Comparison of ENCODE assay signal across 9 cellular contexts in the genomic region with DNA sequence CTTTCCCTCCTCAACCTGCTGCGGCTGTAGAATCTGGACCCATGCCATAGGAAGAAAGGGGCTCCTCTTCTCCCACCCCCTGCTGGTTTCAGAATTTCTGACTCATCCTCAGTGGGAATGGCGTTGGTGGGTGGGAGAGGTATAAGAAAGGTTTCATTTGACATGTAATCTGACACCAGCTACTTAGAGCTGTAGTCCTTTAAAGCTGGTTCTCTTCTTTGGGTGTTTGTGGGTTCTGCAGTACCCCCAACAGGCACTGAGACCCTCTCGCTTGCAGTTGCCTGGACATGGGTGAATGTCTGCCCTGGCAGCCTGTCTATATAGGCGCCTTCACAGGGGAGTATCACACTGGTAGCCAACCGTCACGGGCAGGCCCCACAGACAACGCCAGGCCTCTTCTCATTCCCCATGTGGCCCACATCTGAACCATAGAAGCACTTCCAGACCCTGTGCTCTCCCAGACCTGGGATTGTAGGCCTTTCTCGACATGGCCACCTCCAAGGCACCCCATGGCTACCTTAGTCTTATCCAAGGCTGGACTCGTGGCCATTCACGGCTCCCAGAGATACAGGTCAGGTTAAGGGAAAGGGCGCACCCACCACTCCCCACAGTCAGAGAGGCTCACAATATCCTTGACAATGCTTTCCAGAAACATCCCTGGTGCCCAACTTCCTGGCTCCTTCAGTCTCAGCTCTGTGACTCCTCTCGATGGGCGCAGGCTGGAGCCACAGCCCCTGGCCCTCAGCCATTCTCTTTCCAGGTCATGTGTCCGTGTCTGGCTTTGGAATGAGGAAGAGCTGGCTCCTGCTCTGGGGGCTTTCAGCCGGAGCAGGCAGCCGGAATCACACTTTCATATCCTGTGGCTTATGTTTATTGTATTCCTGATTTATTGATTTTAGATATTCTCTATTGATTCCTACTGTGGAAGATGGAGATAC. TPM values are rescaled to one million over a fixed set of nuclear protein-coding genes. Genes with fewer than 3 reads are reported as not detected.
DNase-seq lines count a peak whose midpoint lies in the region; ATAC-seq and TF ChIP-seq lines count a peak whose summit lies in the region.
"Had no signal": no experiment of that assay in that cellular context is flagged by ENCODE, and none has a peak within 500 bp of the region (broad histone marks: within the 10 kb centered on the region; RNA-seq: fewer than 3 reads in every experiment).

No MANE protein-coding gene starts in this region.

- H3K27ac ChIP-seq in uterus = no peak overlapping the region

- peaks cover 31 to 62% (median 51%) of the 10 kb centered on the region in 4 donors for H3K4me1 Mint-ChIP-seq in naive thymus-derived CD8-positive, alpha-beta T cell
- H3K4me1 Mint-ChIP-seq: natural killer cell had no signal

- DNase-seq in EH (ENCODE audit: low read depth) = peak; percentile 87
- peak; percentile 44 for DNase-seq in MG63
- DNase-seq in brain pericyte (ENCODE audit: low read depth, low spot score) = peak; percentile 87
- DNase-seq in naive thymus-derived CD8-positive, alpha-beta T cell = no peak
- no peak for DNase-seq in MV-4-11 (lab: John Stamatoyannopoulos, UW)
- DNase-seq in uterus = no peak
- no peak for DNase-seq in NCI-H1694 (lab: John Stamatoyannopoulos, UW)
- DNase-seq: natural killer cell had no signal

- H3K4me3 ChIP-seq in MG63 (no peak overlapping the region), uterus (no peak overlapping the region)

- peaks cover 0 to 34% (median 22%) of the 10 kb centered on the region in 3 donors for H3K36me3 Mint-ChIP-seq in naive thymus-derived CD8-positive, alpha-beta T cell
- H3K36me3 Mint-ChIP-seq: natural killer cell had no signal

- H3K27ac Mint-ChIP-seq in naive thymus-derived CD8-positive, alpha-beta T cell = peak overlapping the region in 9 of 10 donors; percentile 46 to 79 (median 66)
- H3K27ac Mint-ChIP-seq: natural killer cell had no signal

- H3K4me1 ChIP-seq in uterus = no peaks in the 10 kb centered on the region

- POLR2A ChIA-PET in naive thymus-derived CD8-positive, alpha-beta T cell (lab: Charles Lee) = interaction anchor here (1.1 to 3.9 kb wide), 4 partner anchors 9 to 17 kb away, joined by 3 to 24 read pairs (median 17); a partner anchor contains a TSS

- H3K27me3 Mint-ChIP-seq in naive thymus-derived CD8-positive, alpha-beta T cell = no peaks in the 10 kb centered on the region

- no peaks in the 10 kb centered on the region for H3K9me3 Mint-ChIP-seq in naive thymus-derived CD8-positive, alpha-beta T cell
- H3K9me3 Mint-ChIP-seq: natural killer cell had no signal

- no peak for TF ChIP-seq CTCF in uterus (IDR thresholded peaks at IDR 0.05)

- H3K9me3 ChIP-seq in MG63 (no peaks in the 10 kb centered on the region), uterus (no peaks in the 10 kb centered on the region)

- peak overlapping the region in 9 of 10 donors; percentile 58 to 85 (median 70) for H3K4me3 Mint-ChIP-seq in naive thymus-derived CD8-positive, alpha-beta T cell
- H3K4me3 Mint-ChIP-seq: natural killer cell had no signal

- intact Hi-C loops in uterus (cut with DNase I; ENCODE audit: low total_unique reads) = no loop called here

- no peak for TF ChIP-seq POLR2A in uterus (IDR thresholded peaks at IDR 0.05)

- no peaks in the 10 kb centered on the region for H3K27me3 ChIP-seq in MG63
- H3K27me3 ChIP-seq in uterus = no peaks in the 10 kb centered on the region

- ATAC-seq in naive thymus-derived CD8-positive, alpha-beta T cell = no peak
- ATAC-seq in GM21619 (IDR thresholded peaks at IDR 0.05; ENCODE audit: unreplicated experiment) = no peak

- H3K36me3 ChIP-seq in MG63 = no peaks in the 10 kb centered on the region
- H3K36me3 ChIP-seq in uterus = no peaks in the 10 kb centered on the region

RNA-seq across cellular contexts. Expression of a gene that starts 17.5 kb away (rescaled TPM):
- total RNA-seq in MG63 (2014; rRNA removed; shearing (Covaris generic); ENCODE audit: low replicate concordance) = 0.52 and 4.5 TPM in 2 replicates
- total RNA-seq in naive thymus-derived CD8-positive, alpha-beta T cell = 10 to 100 TPM; 82.9 to 88.4 TPM
- polyA plus RNA-seq in naive thymus-derived CD8-positive, alpha-beta T cell = 10 to 100 TPM in 1 of 3 donors, 1 to 10 TPM in 2; 6.1 to 10.6 (median 9.6) TPM
- total RNA-seq in uterus = 10 to 100 TPM in 2 of 4 donors, 1 to 10 TPM in 2; 1.8 to 39.4 (median 14.6) TPM

RNA-seq across cellular contexts. Expression of a gene that starts 18.1 kb away (rescaled TPM):
- total RNA-seq in MG63 (2014; rRNA removed; shearing (Covaris generic); ENCODE audit: low replicate concordance) = 18.4 and 21.9 TPM in 2 replicates
- total RNA-seq in naive thymus-derived CD8-positive, alpha-beta T cell = 10 to 100 TPM; 81.7 to 90.5 TPM
- polyA plus RNA-seq in naive thymus-derived CD8-positive, alpha-beta T cell = 100 to 1,000 TPM; 209 to 253 (median 246) TPM
- 10 to 100 TPM in 2 of 4 donors, 1 to 10 TPM in 2; 2.6 to 22.5 (median 10.1) TPM for total RNA-seq in uterus

Comparison
In these comparisons a context has a peak if more than half of its experiments do, and no peak if none do; other contexts are left out.
1. DNase-seq: peak in EH (single experiment), MG63 (single experiment) and brain pericyte (single experiment); none in naive thymus-derived CD8-positive, alpha-beta T cell (0 of 10), MV-4-11 (single experiment), uterus (0 of 2) and NCI-H1694 (single experiment).